In genomic region chr14:95472819-95473251, GRCh38 we compare ENCODE assay signal across 13 cellular contexts. TPM values are rescaled to one million over a fixed set of nuclear protein-coding genes. Genes with fewer than 3 reads are reported as not detected.
DNase-seq lines count a peak whose midpoint lies in the region; ATAC-seq and TF ChIP-seq lines count a peak whose summit lies in the region.
"Had no signal": no experiment of that assay in that cellular context is flagged by ENCODE, and none has a peak within 500 bp of the region (broad histone marks: within the 10 kb centered on the region; RNA-seq: fewer than 3 reads in every experiment).

No MANE protein-coding gene starts in this region.

- H4K20me1 ChIP-seq in smooth muscle cell (ENCODE audit: low read depth): no peaks in the 10 kb centered on the region

- H3K4me3 Mint-ChIP-seq in Caco-2 (ENCODE audit: unreplicated experiment): no peak overlapping the region

- H3K36me3 ChIP-seq in Caco-2 (ENCODE audit: control insufficient read depth, insufficient read depth, low read length) (no peaks in the 10 kb centered on the region), smooth muscle cell (ENCODE audit: low read depth) (no peaks in the 10 kb centered on the region)

- no peaks in the 10 kb centered on the region for H3F3A ChIP-seq in smooth muscle cell (ENCODE audit: low read depth)

- TF ChIP-seq CTCF in Caco-2 (IDR thresholded peaks at IDR 0.05; ENCODE audit: insufficient read depth in 1 of 2, low read depth in 1 of 2, low read length in 1 of 2, severe bottlenecking in 1 of 2, unreplicated experiment in 1 of 2) (no peak), smooth muscle cell (IDR thresholded peaks at IDR 0.05; ENCODE audit: borderline replicate concordance, insufficient read depth, poor library complexity, severe bottlenecking) (no peak)

- POLR2A ChIA-PET in Caco-2 (lab: Charles Lee): no interaction called here

- no peak for DNase-seq in Caco-2
- peak; percentile 44 for DNase-seq in NCI-H69 (lab: John Stamatoyannopoulos, UW)
- no peak for DNase-seq in left cardiac atrium
- DNase-seq in smooth muscle cell (lab: John Stamatoyannopoulos, UW; ENCODE audit: unreplicated experiment): no peak
- DNase-seq in DMS153 treated with DMSO at 0.1 percent for 48 hours (lab: John Stamatoyannopoulos, UW; ENCODE audit: unreplicated experiment): no peak
- no peak for DNase-seq in activated CD4-positive, alpha-beta T cell treated with anti-CD3 and anti-CD28 coated beads, Interleukin-2, amount 50 U/mL, for 48 hours
- DNase-seq: activated CD4-positive, alpha-beta T cell treated with anti-CD3 and anti-CD28 coated beads for 48 hours; activated naive CD4-positive, alpha-beta T cell; foreskin keratinocyte; NCI-H1048; NCI-H526 had no signal

- no peak overlapping the region for H3K27ac ChIP-seq in smooth muscle cell (ENCODE audit: low read depth)
- H3K27ac ChIP-seq: foreskin keratinocyte, SJSA1 had no signal

- peak overlapping the region; percentile 47 for H3K4me2 ChIP-seq in smooth muscle cell

- H3K27me3 ChIP-seq in Caco-2 (replicated peaks; ENCODE audit: control insufficient read depth, insufficient read depth, low read length) (no peaks in the 10 kb centered on the region), smooth muscle cell (ENCODE audit: low read depth) (no peaks in the 10 kb centered on the region)
- H3K27me3 ChIP-seq: foreskin keratinocyte, SJSA1 had no signal

- H3K36me3 Mint-ChIP-seq in Caco-2 (ENCODE audit: insufficient read depth, unreplicated experiment): peaks cover 29% of the 10 kb centered on the region

- peak overlapping the region; percentile 60 for H3K27ac Mint-ChIP-seq in Caco-2 (ENCODE audit: unreplicated experiment)

- no peaks in the 10 kb centered on the region for H3K9me3 Mint-ChIP-seq in Caco-2 (ENCODE audit: unreplicated experiment)

- H3K4me3 ChIP-seq in Caco-2 (ENCODE audit: low read depth, low read length) (no peak overlapping the region), smooth muscle cell (no peak overlapping the region)
- H3K4me3 ChIP-seq: SJSA1 had no signal

- H3K4me1 ChIP-seq in Caco-2 (peaks cover 46% of the 10 kb centered on the region), smooth muscle cell (ENCODE audit: low read depth) (no peaks in the 10 kb centered on the region)
- H3K4me1 ChIP-seq: foreskin keratinocyte, SJSA1 had no signal

- intact Hi-C loops in Caco-2 (cut with micrococcal nuclease; ENCODE audit: unreplicated experiment) (no loop called here), left cardiac atrium (cut with DNase I) (no loop called here)

- no peaks in the 10 kb centered on the region for H3K9me3 ChIP-seq in Caco-2
- no peaks in the 10 kb centered on the region for H3K9me3 ChIP-seq in smooth muscle cell (replicated peaks; ENCODE audit: low read depth)
- H3K9me3 ChIP-seq: SJSA1 had no signal

- no TSS peak for BruUV-seq in Caco-2 (replicated peaks; lab: Mats Ljungman, UMichigan)

- 68% methylated on average over 10 of the region's 10 CpGs for WGBS in smooth muscle cell (ENCODE audit: low lambda C conversion rate)

- no peaks in the 10 kb centered on the region for H3K79me2 ChIP-seq in smooth muscle cell (ENCODE audit: low read depth)

- no peak overlapping the region for H3K9ac ChIP-seq in smooth muscle cell (ENCODE audit: low read depth)

- peaks cover 32% of the 10 kb centered on the region for H3K4me1 Mint-ChIP-seq in Caco-2 (ENCODE audit: low read depth, unreplicated experiment)

- CTCF ChIA-PET in Caco-2 (lab: Charles Lee): no interaction called here

- ATAC-seq in left cardiac atrium (peak; percentile 30 to 42), GM19397 (IDR thresholded peaks at IDR 0.05; ENCODE audit: unreplicated experiment) (no peak)
- ATAC-seq: foreskin keratinocyte had no signal

- no peak overlapping the region for H2AFZ ChIP-seq in smooth muscle cell (ENCODE audit: low read depth)

- no peaks in the 10 kb centered on the region for H3K27me3 Mint-ChIP-seq in Caco-2 (ENCODE audit: insufficient read depth, unreplicated experiment)

RNA-seq across cellular contexts. Expression of gene SYNE3, which starts 43.6 kb away (rescaled TPM):
- 19.4 and 21.2 TPM in 2 replicates for total RNA-seq in Caco-2 (2022)
- 10 to 100 TPM; 24.6 to 34.3 TPM for total RNA-seq in left cardiac atrium
- total RNA-seq in smooth muscle cell: 4.0 and 4.2 TPM in 2 replicates
- polyA plus RNA-seq in smooth muscle cell: 2.7 and 4.1 TPM in 2 replicates
